29 cellular contexts compared by ENCODE assay signal in the genomic region with DNA sequence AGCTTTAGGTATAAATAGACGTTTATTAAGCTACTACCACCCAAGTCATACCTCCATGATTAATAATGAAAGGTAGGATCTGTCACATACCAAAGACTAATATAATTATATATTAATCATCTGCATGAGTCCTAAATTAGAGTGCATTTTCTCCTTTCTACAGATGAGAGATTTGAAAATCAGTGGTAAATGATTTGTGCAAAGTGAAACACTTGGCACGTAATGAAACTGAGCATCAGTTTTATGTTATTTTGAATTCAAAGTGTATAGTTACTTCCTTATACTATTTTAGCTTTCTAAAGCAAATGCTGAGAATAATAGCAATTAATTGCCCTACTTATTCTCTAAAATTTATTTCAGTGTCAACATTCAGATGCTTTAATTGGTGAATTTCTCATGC.
"Had no signal": no experiment of that assay in that cellular context is flagged by ENCODE, and none has a peak within 500 bp of the region (broad histone marks: within the 10 kb centered on the region; RNA-seq: fewer than 3 reads in every experiment).

No MANE protein-coding gene starts in this region.

- H3K4me3 Mint-ChIP-seq: stimulated activated effector memory CD8-positive, alpha-beta T cell treated with anti-CD3 and anti-CD28 coated beads, Interleukin-12 subunit alpha, Interleukin-12 subunit beta, amount 100 ng/mL, for 72 hours; stimulated activated memory B cell treated with anti-CD40 and anti-IgM and Interleukin-4, amounts not matched to agents 10 μg/mL and 1 μg/mL and 100 μg/mL, for 72 hours; stimulated activated naive B cell treated with anti-CD40 and anti-IgM and Interleukin-4, amounts not matched to agents 10 μg/mL and 1 μg/mL and 100 μg/mL, for 72 hours; stimulated activated naive CD8-positive, alpha-beta T cell treated with anti-CD3 and anti-CD28 coated beads, Interleukin-15, amount 100 ng/mL, for 72 hours; stimulated activated naive CD8-positive, alpha-beta T cell treated with anti-CD3 and anti-CD28 coated beads, Interleukin-15, Interleukin-2, amounts not matched to agents 100 ng/mL and 50 ng/mL, for 24 hours; type B pancreatic cell had no signal

- FAIRE-seq: urothelium cell line had no signal

- H3K4me1 Mint-ChIP-seq: stimulated activated effector memory CD8-positive, alpha-beta T cell treated with anti-CD3 and anti-CD28 coated beads, Interleukin-12 subunit alpha, Interleukin-12 subunit beta, amount 100 ng/mL, for 72 hours; stimulated activated memory B cell treated with anti-CD40 and anti-IgM and Interleukin-4, amounts not matched to agents 10 μg/mL and 1 μg/mL and 100 μg/mL, for 72 hours; stimulated activated naive B cell treated with anti-CD40 and anti-IgM and Interleukin-4, amounts not matched to agents 10 μg/mL and 1 μg/mL and 100 μg/mL, for 72 hours; stimulated activated naive CD8-positive, alpha-beta T cell treated with anti-CD3 and anti-CD28 coated beads, Interleukin-15, amount 100 ng/mL, for 72 hours had no signal

- H3K27ac Mint-ChIP-seq: stimulated activated effector memory CD8-positive, alpha-beta T cell treated with anti-CD3 and anti-CD28 coated beads, Interleukin-12 subunit alpha, Interleukin-12 subunit beta, amount 100 ng/mL, for 72 hours; stimulated activated memory B cell treated with anti-CD40 and anti-IgM and Interleukin-4, amounts not matched to agents 10 μg/mL and 1 μg/mL and 100 μg/mL, for 72 hours; stimulated activated naive B cell treated with anti-CD40 and anti-IgM and Interleukin-4, amounts not matched to agents 10 μg/mL and 1 μg/mL and 100 μg/mL, for 72 hours; stimulated activated naive CD8-positive, alpha-beta T cell treated with anti-CD3 and anti-CD28 coated beads, Interleukin-15, amount 100 ng/mL, for 72 hours; stimulated activated naive CD8-positive, alpha-beta T cell treated with anti-CD3 and anti-CD28 coated beads, Interleukin-15, Interleukin-2, amounts not matched to agents 100 ng/mL and 50 ng/mL, for 24 hours; type B pancreatic cell had no signal

- H3K27me3 Mint-ChIP-seq: stimulated activated memory B cell treated with anti-CD40 and anti-IgM and Interleukin-4, amounts not matched to agents 10 μg/mL and 1 μg/mL and 100 μg/mL, for 72 hours; stimulated activated naive B cell treated with anti-CD40 and anti-IgM and Interleukin-4, amounts not matched to agents 10 μg/mL and 1 μg/mL and 100 μg/mL, for 72 hours; stimulated activated naive CD8-positive, alpha-beta T cell treated with anti-CD3 and anti-CD28 coated beads, Interleukin-15, amount 100 ng/mL, for 72 hours; stimulated activated naive CD8-positive, alpha-beta T cell treated with anti-CD3 and anti-CD28 coated beads, Interleukin-15, Interleukin-2, amounts not matched to agents 100 ng/mL and 50 ng/mL, for 24 hours; type B pancreatic cell had no signal

- H3K4me3 ChIP-seq: stomach, suprapubic skin, testis, thoracic aorta, thyroid gland, tibial artery, tibial nerve, transverse colon, upper lobe of left lung, upper lobe of right lung, uterus, vagina had no signal

- H3K27me3 ChIP-seq: stomach, suprapubic skin, testis, thyroid gland, tibial artery, tibial nerve, transverse colon, upper lobe of left lung, upper lobe of right lung, uterus, vagina had no signal

- ATAC-seq: stimulated activated effector memory CD8-positive, alpha-beta T cell treated with anti-CD3 and anti-CD28 coated beads, Interleukin-12 subunit alpha, Interleukin-12 subunit beta, amount 100 ng/mL, for 72 hours; stimulated activated memory B cell treated with anti-CD40 and anti-IgM and Interleukin-4, amounts not matched to agents 10 μg/mL and 1 μg/mL and 100 μg/mL, for 72 hours; stimulated activated naive B cell treated with anti-CD40 and anti-IgM and Interleukin-4, amounts not matched to agents 10 μg/mL and 1 μg/mL and 100 μg/mL, for 72 hours; stimulated activated naive CD8-positive, alpha-beta T cell treated with anti-CD3 and anti-CD28 coated beads, Interleukin-15, amount 100 ng/mL, for 72 hours; stimulated activated naive CD8-positive, alpha-beta T cell treated with anti-CD3 and anti-CD28 coated beads, Interleukin-15, Interleukin-2, amounts not matched to agents 100 U/mL and 50 U/mL, for 24 hours; upper lobe of right lung had no signal

- DNase-seq: stimulated activated CD4-positive, alpha-beta T cell treated with anti-CD3 and anti-CD28 coated beads, Interleukin-2, amount 100 ng/mL, for 48 hours; stimulated activated CD4-positive, alpha-beta T cell treated with anti-CD3 and anti-CD28 coated beads, Interleukin-4, amount 100 ng/mL, for 1 hour; stimulated activated CD4-positive, alpha-beta T cell treated with anti-CD3 and anti-CD28 coated beads, Interleukin-4, amount 100 ng/mL, for 24 hours; stimulated activated CD4-positive, alpha-beta T cell treated with anti-CD3 and anti-CD28 coated beads, Interleukin-4, amount 100 ng/mL, for 4 hours; stimulated activated CD8-positive, alpha-beta memory T cell treated with anti-CD3 and anti-CD28 coated beads, Interleukin-4, amount 100 ng/mL, for 48 hours; stimulated activated naive B cell treated with anti-CD40 and anti-IgM and Interleukin-4, amounts not matched to agents 10 μg/mL and 1 μg/mL and 100 μg/mL, for 72 hours; stimulated activated naive CD4-positive, alpha-beta T cell; stimulated activated naive CD4-positive, alpha-beta T cell treated with Interleukin-2 at 50 U/mL for 16 hours; stimulated activated naive CD8-positive, alpha-beta T cell treated with anti-CD3 and anti-CD28 coated beads, Interleukin-15, amount 100 ng/mL, for 72 hours; stimulated activated naive CD8-positive, alpha-beta T cell treated with anti-CD3 and anti-CD28 coated beads, Interleukin-15, Interleukin-2, amounts not matched to agents 100 U/mL and 50 U/mL, for 24 hours; stomach; substantia nigra; testis; thyroid gland; tibial artery; transverse colon; trophoblast cell; upper lobe of left lung; upper lobe of right lung; uterus had no signal

- H3K4me1 ChIP-seq: stomach, suprapubic skin, testis, thyroid gland, tibial artery, tibial nerve, transverse colon, upper lobe of left lung, upper lobe of right lung, uterus, vagina had no signal

- H3K27ac ChIP-seq: stomach, suprapubic skin, testis, thoracic aorta, thyroid gland, tibial artery, tibial nerve, transverse colon, upper lobe of left lung, upper lobe of right lung, uterus, vagina had no signal

- H3K9me3 Mint-ChIP-seq: stimulated activated memory B cell treated with anti-CD40 and anti-IgM and Interleukin-4, amounts not matched to agents 10 μg/mL and 1 μg/mL and 100 μg/mL, for 72 hours; type B pancreatic cell had no signal

- H3K9me3 ChIP-seq: suprapubic skin, testis, thoracic aorta, thyroid gland, tibial artery, tibial nerve, transverse colon, upper lobe of left lung, upper lobe of right lung, uterus, vagina had no signal

- H3K36me3 ChIP-seq: stomach, suprapubic skin, thoracic aorta, thyroid gland, tibial artery, tibial nerve, transverse colon, upper lobe of left lung, upper lobe of right lung, uterus, vagina had no signal

- H3K36me3 Mint-ChIP-seq: stimulated activated effector memory CD8-positive, alpha-beta T cell treated with anti-CD3 and anti-CD28 coated beads, Interleukin-12 subunit alpha, Interleukin-12 subunit beta, amount 100 ng/mL, for 72 hours; stimulated activated memory B cell treated with anti-CD40 and anti-IgM and Interleukin-4, amounts not matched to agents 10 μg/mL and 1 μg/mL and 100 μg/mL, for 72 hours; stimulated activated naive B cell treated with anti-CD40 and anti-IgM and Interleukin-4, amounts not matched to agents 10 μg/mL and 1 μg/mL and 100 μg/mL, for 72 hours; type B pancreatic cell had no signal
